Comparison of ENCODE assay signal across 8 cellular contexts in the genomic region with DNA sequence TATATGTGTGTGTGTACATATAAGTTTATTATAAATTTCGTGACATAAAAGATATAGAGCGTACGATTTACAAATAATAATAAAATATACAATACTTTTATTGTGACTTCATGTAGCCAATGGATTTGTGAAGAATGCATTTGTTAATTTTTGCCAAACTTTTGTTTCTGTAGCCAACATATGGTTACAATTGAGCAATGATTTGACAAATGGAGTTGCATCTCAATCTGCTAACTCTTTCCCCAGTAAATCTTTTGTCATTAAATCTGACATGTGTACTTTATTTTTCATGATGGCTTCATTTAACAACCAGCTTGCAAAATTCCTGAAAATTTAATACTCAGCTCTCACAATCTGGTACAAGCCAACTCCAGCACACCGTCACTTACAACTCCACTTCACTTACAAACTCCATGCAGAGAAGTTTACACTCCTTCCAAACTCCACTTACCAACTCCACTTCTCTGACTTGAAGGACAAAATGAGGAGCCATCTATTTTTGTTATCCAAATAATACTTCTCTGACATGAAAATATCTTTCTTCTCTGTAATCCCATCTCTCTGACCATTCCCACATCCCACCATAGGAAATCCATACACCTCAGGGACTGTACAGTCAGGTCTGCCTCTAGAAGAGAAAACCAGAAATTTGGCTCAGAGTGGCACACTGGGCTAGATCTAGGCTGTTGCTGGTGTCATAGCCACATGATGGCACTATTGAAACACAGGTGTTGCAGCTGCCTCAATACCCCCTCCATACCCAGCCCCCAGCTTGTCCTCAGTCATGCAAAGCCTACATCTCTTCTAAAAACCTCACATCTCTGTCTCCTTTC. TPM values are rescaled to one million over a fixed set of nuclear protein-coding genes. Genes with fewer than 3 reads are reported as not detected.
DNase-seq lines count a peak whose midpoint lies in the region; ATAC-seq and TF ChIP-seq lines count a peak whose summit lies in the region.

No MANE protein-coding gene starts in this region.

- peaks cover 0 to 6% of the 10 kb centered on the region in 2 donors for H3K4me1 Mint-ChIP-seq in stimulated activated naive B cell treated with anti-CD40 and anti-IgM and Interleukin-4, amounts not matched to agents 10 μg/mL and 1 μg/mL and 100 μg/mL, for 72 hours

- peak in 4 of 6 experiments; percentile 23 to 67 (median 51) for TF ChIP-seq CTCF in Peyer's patch (IDR thresholded peaks at IDR 0.05)

- DNase-seq in Caki2 (ENCODE audit: low read depth) = peak; percentile 45
- DNase-seq in H4 (ENCODE audit: low spot score) = peak; percentile 52
- peak in 1 of 3 donors; percentile 69 for DNase-seq in Peyer's patch
- peak; percentile 58 for DNase-seq in fibroblast of peridontal ligament (ENCODE audit: extremely low read depth)
- DNase-seq in stimulated activated naive B cell treated with anti-CD40 and anti-IgM and Interleukin-4, amounts not matched to agents 10 μg/mL and 1 μg/mL and 100 μg/mL, for 72 hours = no peak
- no peak for DNase-seq in NOMO-1 treated with dmso at 0.1 percent for 144 hours (lab: John Stamatoyannopoulos, UW; ENCODE audit: unreplicated experiment)

- H3K4me1 ChIP-seq in Peyer's patch = no peaks in the 10 kb centered on the region

- H3K9me3 ChIP-seq in Peyer's patch = no peaks in the 10 kb centered on the region

- no peak overlapping the region for H3K4me3 ChIP-seq in Peyer's patch

- ATAC-seq in stimulated activated naive B cell treated with anti-CD40 and anti-IgM and Interleukin-4, amounts not matched to agents 10 μg/mL and 1 μg/mL and 100 μg/mL, for 72 hours (replicated peaks) = peak; percentile 57 to 74
- ATAC-seq in HG02981 (IDR thresholded peaks at IDR 0.05; ENCODE audit: unreplicated experiment) (no peak), GM19463 (IDR thresholded peaks at IDR 0.05; ENCODE audit: unreplicated experiment) (no peak)

- H3K27me3 ChIP-seq in Peyer's patch = no peaks in the 10 kb centered on the region

- in situ Hi-C loops in Caki2 (cut with HindIII; ENCODE audit: low pct_unique_long_range_greater_than_20kb, low sequenced_read_pairs) = no loop called here

- H3K36me3 ChIP-seq in Peyer's patch = no peaks in the 10 kb centered on the region

- peaks cover 5 to 7% of the 10 kb centered on the region in 2 donors for H3K36me3 Mint-ChIP-seq in stimulated activated naive B cell treated with anti-CD40 and anti-IgM and Interleukin-4, amounts not matched to agents 10 μg/mL and 1 μg/mL and 100 μg/mL, for 72 hours

- no peak overlapping the region for H3K4me3 Mint-ChIP-seq in stimulated activated naive B cell treated with anti-CD40 and anti-IgM and Interleukin-4, amounts not matched to agents 10 μg/mL and 1 μg/mL and 100 μg/mL, for 72 hours

- H3K27ac ChIP-seq in Peyer's patch = no peak overlapping the region

- H3K27ac Mint-ChIP-seq in stimulated activated naive B cell treated with anti-CD40 and anti-IgM and Interleukin-4, amounts not matched to agents 10 μg/mL and 1 μg/mL and 100 μg/mL, for 72 hours = no peak overlapping the region

- H3K27me3 Mint-ChIP-seq in stimulated activated naive B cell treated with anti-CD40 and anti-IgM and Interleukin-4, amounts not matched to agents 10 μg/mL and 1 μg/mL and 100 μg/mL, for 72 hours = peaks cover 11 to 14% of the 10 kb centered on the region in 2 donors

- no peak for TF ChIP-seq POLR2A in Peyer's patch (IDR thresholded peaks at IDR 0.05)

- H3K9me3 Mint-ChIP-seq in stimulated activated naive B cell treated with anti-CD40 and anti-IgM and Interleukin-4, amounts not matched to agents 10 μg/mL and 1 μg/mL and 100 μg/mL, for 72 hours = peaks cover 0 to 5% of the 10 kb centered on the region in 2 donors

RNA-seq across cellular contexts. Expression of a gene that starts 26.6 kb away (rescaled TPM):
- total RNA-seq in Caki2 (2014; rRNA removed; shearing (Covaris generic); ENCODE audit: low replicate concordance) = 171 and 192 TPM in 2 replicates
- total RNA-seq in H4 (2014; rRNA removed; shearing (Covaris generic)) = 149 and 171 TPM in 2 replicates
- 10 to 100 TPM; 31.3 to 39.6 (median 33.7) TPM for total RNA-seq in Peyer's patch

RNA-seq across cellular contexts. Expression of a gene that starts 50.7 kb away (rescaled TPM):
- 29.7 and 42.8 TPM in 2 replicates for total RNA-seq in Caki2 (2014; rRNA removed; shearing (Covaris generic); ENCODE audit: low replicate concordance)
- total RNA-seq in H4 (2014; rRNA removed; shearing (Covaris generic)) = 131 and 164 TPM in 2 replicates
- total RNA-seq in Peyer's patch = 100 to 1,000 TPM in 1 of 4 donors, 10 to 100 TPM in 3; 64.4 to 109 (median 83.0) TPM

Comparison
In these comparisons a context has a peak if more than half of its experiments do, and no peak if none do; other contexts are left out.
1. DNase-seq: peak in Caki2 (single experiment), H4 (single experiment) and fibroblast of peridontal ligament (single experiment); none in stimulated activated naive B cell treated with anti-CD40 and anti-IgM and Interleukin-4, amounts not matched to agents 10 μg/mL and 1 μg/mL and 100 μg/mL, for 72 hours (single experiment) and NOMO-1 treated with dmso at 0.1 percent for 144 hours (single experiment).
2. ATAC-seq: peak in stimulated activated naive B cell treated with anti-CD40 and anti-IgM and Interleukin-4, amounts not matched to agents 10 μg/mL and 1 μg/mL and 100 μg/mL, for 72 hours (2 of 2); none in HG02981 (single experiment) and GM19463 (single experiment).